ENCODE assay signal across 1 cellular context in genomic region chr1:113579256-113580018, GRCh38.
TF ChIP-seq lines count a peak whose summit lies in the region.

No MANE protein-coding gene starts in this region.

TF ChIP-seq in GM23338, 12 proteins besides CTCF, POLR2A, EP300 and RAD21 (continued from another document):
- TF ChIP-seq, protein P1, sequence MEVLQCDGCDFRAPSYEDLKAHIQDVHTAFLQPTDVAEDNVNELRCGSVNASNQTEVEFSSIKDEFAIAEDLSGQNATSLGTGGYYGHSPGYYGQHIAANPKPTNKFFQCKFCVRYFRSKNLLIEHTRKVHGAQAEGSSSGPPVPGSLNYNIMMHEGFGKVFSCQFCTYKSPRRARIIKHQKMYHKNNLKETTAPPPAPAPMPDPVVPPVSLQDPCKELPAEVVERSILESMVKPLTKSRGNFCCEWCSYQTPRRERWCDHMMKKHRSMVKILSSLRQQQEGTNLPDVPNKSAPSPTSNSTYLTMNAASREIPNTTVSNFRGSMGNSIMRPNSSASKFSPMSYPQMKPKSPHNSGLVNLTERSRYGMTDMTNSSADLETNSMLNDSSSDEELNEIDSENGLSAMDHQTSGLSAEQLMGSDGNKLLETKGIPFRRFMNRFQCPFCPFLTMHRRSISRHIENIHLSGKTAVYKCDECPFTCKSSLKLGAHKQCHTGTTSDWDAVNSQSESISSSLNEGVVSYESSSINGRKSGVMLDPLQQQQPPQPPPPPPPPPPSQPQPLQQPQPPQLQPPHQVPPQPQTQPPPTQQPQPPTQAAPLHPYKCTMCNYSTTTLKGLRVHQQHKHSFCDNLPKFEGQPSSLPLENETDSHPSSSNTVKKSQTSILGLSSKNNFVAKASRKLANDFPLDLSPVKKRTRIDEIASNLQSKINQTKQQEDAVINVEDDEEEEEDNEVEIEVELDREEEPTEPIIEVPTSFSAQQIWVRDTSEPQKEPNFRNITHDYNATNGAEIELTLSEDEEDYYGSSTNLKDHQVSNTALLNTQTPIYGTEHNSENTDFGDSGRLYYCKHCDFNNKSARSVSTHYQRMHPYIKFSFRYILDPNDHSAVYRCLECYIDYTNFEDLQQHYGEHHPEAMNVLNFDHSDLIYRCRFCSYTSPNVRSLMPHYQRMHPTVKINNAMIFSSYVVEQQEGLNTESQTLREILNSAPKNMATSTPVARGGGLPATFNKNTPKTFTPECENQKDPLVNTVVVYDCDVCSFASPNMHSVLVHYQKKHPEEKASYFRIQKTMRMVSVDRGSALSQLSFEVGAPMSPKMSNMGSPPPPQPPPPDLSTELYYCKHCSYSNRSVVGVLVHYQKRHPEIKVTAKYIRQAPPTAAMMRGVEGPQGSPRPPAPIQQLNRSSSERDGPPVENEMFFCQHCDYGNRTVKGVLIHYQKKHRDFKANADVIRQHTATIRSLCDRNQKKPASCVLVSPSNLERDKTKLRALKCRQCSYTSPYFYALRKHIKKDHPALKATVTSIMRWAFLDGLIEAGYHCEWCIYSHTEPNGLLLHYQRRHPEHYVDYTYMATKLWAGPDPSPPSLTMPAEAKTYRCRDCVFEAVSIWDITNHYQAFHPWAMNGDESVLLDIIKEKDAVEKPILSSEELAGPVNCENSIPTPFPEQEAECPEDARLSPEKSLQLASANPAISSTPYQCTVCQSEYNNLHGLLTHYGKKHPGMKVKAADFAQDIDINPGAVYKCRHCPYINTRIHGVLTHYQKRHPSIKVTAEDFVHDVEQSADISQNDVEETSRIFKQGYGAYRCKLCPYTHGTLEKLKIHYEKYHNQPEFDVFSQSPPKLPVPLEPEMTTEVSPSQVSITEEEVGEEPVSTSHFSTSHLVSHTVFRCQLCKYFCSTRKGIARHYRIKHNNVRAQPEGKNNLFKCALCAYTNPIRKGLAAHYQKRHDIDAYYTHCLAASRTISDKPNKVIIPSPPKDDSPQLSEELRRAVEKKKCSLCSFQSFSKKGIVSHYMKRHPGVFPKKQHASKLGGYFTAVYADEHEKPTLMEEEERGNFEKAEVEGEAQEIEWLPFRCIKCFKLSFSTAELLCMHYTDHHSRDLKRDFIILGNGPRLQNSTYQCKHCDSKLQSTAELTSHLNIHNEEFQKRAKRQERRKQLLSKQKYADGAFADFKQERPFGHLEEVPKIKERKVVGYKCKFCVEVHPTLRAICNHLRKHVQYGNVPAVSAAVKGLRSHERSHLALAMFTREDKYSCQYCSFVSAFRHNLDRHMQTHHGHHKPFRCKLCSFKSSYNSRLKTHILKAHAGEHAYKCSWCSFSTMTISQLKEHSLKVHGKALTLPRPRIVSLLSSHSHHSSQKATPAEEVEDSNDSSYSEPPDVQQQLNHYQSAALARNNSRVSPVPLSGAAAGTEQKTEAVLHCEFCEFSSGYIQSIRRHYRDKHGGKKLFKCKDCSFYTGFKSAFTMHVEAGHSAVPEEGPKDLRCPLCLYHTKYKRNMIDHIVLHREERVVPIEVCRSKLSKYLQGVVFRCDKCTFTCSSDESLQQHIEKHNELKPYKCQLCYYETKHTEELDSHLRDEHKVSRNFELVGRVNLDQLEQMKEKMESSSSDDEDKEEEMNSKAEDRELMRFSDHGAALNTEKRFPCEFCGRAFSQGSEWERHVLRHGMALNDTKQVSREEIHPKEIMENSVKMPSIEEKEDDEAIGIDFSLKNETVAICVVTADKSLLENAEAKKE (CRISPR knock-in tag; IDR thresholded peaks at IDR 0.05) = no peak
- TF ChIP-seq NANOG (IDR thresholded peaks at IDR 0.05; ENCODE audit: borderline replicate concordance) = no peak
- TF ChIP-seq EZH2 (IDR thresholded peaks at IDR 0.05; ENCODE audit: low read depth, unreplicated experiment) = no peak
- TF ChIP-seq EZH2phosphoT487 (IDR thresholded peaks at IDR 0.05; ENCODE audit: unreplicated experiment) = no peak
- TF ChIP-seq, protein P2, sequence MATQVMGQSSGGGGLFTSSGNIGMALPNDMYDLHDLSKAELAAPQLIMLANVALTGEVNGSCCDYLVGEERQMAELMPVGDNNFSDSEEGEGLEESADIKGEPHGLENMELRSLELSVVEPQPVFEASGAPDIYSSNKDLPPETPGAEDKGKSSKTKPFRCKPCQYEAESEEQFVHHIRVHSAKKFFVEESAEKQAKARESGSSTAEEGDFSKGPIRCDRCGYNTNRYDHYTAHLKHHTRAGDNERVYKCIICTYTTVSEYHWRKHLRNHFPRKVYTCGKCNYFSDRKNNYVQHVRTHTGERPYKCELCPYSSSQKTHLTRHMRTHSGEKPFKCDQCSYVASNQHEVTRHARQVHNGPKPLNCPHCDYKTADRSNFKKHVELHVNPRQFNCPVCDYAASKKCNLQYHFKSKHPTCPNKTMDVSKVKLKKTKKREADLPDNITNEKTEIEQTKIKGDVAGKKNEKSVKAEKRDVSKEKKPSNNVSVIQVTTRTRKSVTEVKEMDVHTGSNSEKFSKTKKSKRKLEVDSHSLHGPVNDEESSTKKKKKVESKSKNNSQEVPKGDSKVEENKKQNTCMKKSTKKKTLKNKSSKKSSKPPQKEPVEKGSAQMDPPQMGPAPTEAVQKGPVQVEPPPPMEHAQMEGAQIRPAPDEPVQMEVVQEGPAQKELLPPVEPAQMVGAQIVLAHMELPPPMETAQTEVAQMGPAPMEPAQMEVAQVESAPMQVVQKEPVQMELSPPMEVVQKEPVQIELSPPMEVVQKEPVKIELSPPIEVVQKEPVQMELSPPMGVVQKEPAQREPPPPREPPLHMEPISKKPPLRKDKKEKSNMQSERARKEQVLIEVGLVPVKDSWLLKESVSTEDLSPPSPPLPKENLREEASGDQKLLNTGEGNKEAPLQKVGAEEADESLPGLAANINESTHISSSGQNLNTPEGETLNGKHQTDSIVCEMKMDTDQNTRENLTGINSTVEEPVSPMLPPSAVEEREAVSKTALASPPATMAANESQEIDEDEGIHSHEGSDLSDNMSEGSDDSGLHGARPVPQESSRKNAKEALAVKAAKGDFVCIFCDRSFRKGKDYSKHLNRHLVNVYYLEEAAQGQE (IDR thresholded peaks at IDR 0.05; ENCODE audit: unreplicated experiment) = no peak
- no peak for TF ChIP-seq STAT1 (IDR thresholded peaks at IDR 0.05; ENCODE audit: unreplicated experiment)
